8 cellular contexts compared by ENCODE assay signal in the genomic region with DNA sequence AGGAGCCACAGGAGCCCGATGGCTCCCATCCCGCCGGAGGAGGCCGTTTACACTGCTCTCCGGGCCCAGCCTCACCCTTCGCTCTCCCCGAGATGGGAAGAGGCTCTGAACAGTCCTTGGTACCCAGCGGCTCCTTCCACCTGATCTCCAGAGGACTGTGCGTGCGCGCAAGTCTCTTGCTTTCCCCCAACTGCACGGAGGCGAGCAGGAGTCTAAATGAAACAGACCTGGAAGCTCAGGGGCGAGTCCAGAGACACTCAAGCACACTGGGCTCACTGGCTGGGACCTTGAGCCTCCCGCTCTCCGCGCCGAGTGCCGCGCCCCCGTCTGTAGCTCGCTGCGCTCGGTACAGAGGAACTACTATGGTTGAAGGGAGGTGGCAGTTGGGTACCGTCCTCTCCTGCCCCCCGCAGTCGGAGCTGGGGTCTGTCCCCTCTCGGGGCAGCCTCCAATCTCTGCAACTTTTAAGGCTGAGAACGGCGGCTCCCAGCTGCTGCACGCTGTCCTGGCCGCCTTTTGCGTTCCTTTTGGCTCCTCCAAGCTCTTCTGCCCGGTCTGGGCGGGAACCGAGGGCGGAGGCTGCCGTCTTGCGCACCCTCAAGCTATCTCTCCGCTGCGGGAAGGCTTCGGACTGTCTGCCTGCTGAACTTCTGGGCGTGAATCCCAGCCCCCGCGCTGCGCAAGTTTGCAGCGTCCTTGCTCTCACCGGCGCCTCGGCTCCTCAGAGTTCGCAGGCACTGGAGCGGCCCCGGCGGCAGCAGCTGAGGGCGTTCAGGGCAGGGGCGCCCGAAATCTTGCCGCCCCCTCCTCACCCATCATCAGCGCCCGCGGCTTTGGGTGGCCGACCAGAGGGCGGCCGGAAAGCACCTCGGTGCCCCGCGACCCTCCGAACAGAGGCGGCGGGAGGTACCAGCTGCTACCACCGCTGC. TPM values are rescaled to one million over a fixed set of nuclear protein-coding genes. Genes with fewer than 3 reads are reported as not detected.
DNase-seq lines count a peak whose midpoint lies in the region; ATAC-seq, FAIRE-seq and TF ChIP-seq lines count a peak whose summit lies in the region.

No MANE protein-coding gene starts in this region.

- BruUV-seq in IMR-90 (replicated peaks; lab: Mats Ljungman, UMichigan) = no TSS peak

- no peak overlapping the region for H2BK15ac ChIP-seq in IMR-90 (ENCODE audit: low read depth, low read length)

- no peak overlapping the region for H3K23ac ChIP-seq in IMR-90 (ENCODE audit: low read depth, low read length)

- no peaks in the 10 kb centered on the region for H3K79me1 ChIP-seq in IMR-90 (ENCODE audit: low read depth in 1 of 2, low read length in 2 of 2)

- H3K27ac ChIP-seq in IMR-90 (ENCODE audit: insufficient read depth, low read length) = no peak overlapping the region
- H3K27ac ChIP-seq in brain microvascular endothelial cell = no peak overlapping the region
- no peak overlapping the region for H3K27ac ChIP-seq in liver (ENCODE audit: low read depth in 1 of 2, low read length in 2 of 2)
- no peak overlapping the region for H3K27ac ChIP-seq in suprapubic skin
- no peak overlapping the region for H3K27ac ChIP-seq in small intestine (ENCODE audit: low read depth in 1 of 2, low read length in 1 of 2)

- no peak overlapping the region for H4K8ac ChIP-seq in IMR-90 (ENCODE audit: low read depth in 2 of 2, low read length in 2 of 2)

- no peaks in the 10 kb centered on the region for H4K20me1 ChIP-seq in IMR-90 (ENCODE audit: insufficient read depth, low read length)

- POLR2A ChIA-PET in IMR-90 (lab: Charles Lee; ENCODE audit: unreplicated experiment) = no interaction called here

- H3K18ac ChIP-seq in IMR-90 (ENCODE audit: low read depth, low read length) = no peak overlapping the region

- intact Hi-C loops in IMR-90 (cut with micrococcal nuclease) = loop anchor here (5.0 to 10.0 kb wide), 2 partner anchors 626 to 964 kb away; no protein-coding TSS in a partner anchor

- TF ChIP-seq RAD21 in IMR-90 (IDR thresholded peaks at IDR 0.05; ENCODE audit: low read length) (no peak), liver (IDR thresholded peaks at IDR 0.05) (no peak)

- in situ Hi-C loops in IMR-90 (cut with MboI; ENCODE audit: low sequenced_read_pairs) (loop anchor here (10.0 kb wide), 1 partner anchor 194 kb away; no protein-coding TSS in a partner anchor), brain microvascular endothelial cell (cut with HindIII; ENCODE audit: low pct_ligation_motif_present, low sequenced_read_pairs) (no loop called here)

- no peak overlapping the region for H2BK120ac ChIP-seq in IMR-90 (ENCODE audit: low read depth, low read length)

- dilution Hi-C loops in IMR-90 (cut with HindIII; ENCODE audit: low sequenced_read_pairs, unreplicated experiment) = no loop called here

- H3K36me3 ChIP-seq in IMR-90 (ENCODE audit: control insufficient read depth, insufficient read depth, low read length) (no peaks in the 10 kb centered on the region), brain microvascular endothelial cell (replicated peaks) (no peaks in the 10 kb centered on the region), liver (ENCODE audit: control insufficient read depth in 4 of 4, insufficient read depth in 3 of 4, low read depth in 1 of 4, low read length in 3 of 4) (no peaks in the 10 kb centered on the region), suprapubic skin (no peaks in the 10 kb centered on the region), small intestine (ENCODE audit: control insufficient read depth in 2 of 2, insufficient read depth in 2 of 2, low read length in 2 of 2) (no peaks in the 10 kb centered on the region)

- no peak for TF ChIP-seq EP300 in suprapubic skin (IDR thresholded peaks at IDR 0.05)

- CTCF ChIA-PET in IMR-90 (lab: Yijun Ruan, JAX) = no interaction called here

- H3K27me3 ChIP-seq in IMR-90 (ENCODE audit: control insufficient read depth, insufficient read depth, low read length) (peaks cover 28% of the 10 kb centered on the region), brain microvascular endothelial cell (replicated peaks) (peaks cover 33% of the 10 kb centered on the region), liver (ENCODE audit: control insufficient read depth in 4 of 4, insufficient read depth in 4 of 4, low read length in 3 of 4) (peaks cover 6 to 20% (median 9%) of the 10 kb centered on the region in 4 donors), suprapubic skin (peaks cover 85% of the 10 kb centered on the region), small intestine (ENCODE audit: control insufficient read depth in 2 of 2, insufficient read depth in 2 of 2, low read length in 2 of 2) (peaks cover 5 to 34% of the 10 kb centered on the region in 2 donors)

- no peaks in the 10 kb centered on the region for H3K9me1 ChIP-seq in IMR-90 (ENCODE audit: insufficient read depth, low read length)

- H3K4me3 ChIP-seq in IMR-90 (ENCODE audit: insufficient read depth, low read depth, low read length) (0 out of 2 replicates have a peak overlapping the region, but pooled peaks have one; percentile 22), brain microvascular endothelial cell (ENCODE audit: low read depth, low read length) (peak overlapping the region; percentile 34), liver (ENCODE audit: low read depth in 1 of 3, low read length in 3 of 3) (peak overlapping the region in 2 of 3 donors; percentile 16 to 55), suprapubic skin (peak overlapping the region; percentile 43), small intestine (ENCODE audit: low read depth in 1 of 2, low read length in 2 of 2) (peak overlapping the region in 1 of 2 donors; percentile 29)

- FAIRE-seq in D721Med (lab: Jason Lieb, UNC) (no peak), small intestine (lab: Jason Lieb, UNC) (no peak)

- TF ChIP-seq CTCF in D721Med (IDR thresholded peaks at IDR 0.05; ENCODE audit: insufficient read depth, missing control alignments) (no peak), IMR-90 (conservative IDR thresholded peaks at IDR 0.05; ENCODE audit: low read depth, low read length) (no peak), brain microvascular endothelial cell (IDR thresholded peaks at IDR 0.05; ENCODE audit: low read depth, low read length, missing control alignments) (no peak), liver (IDR thresholded peaks at IDR 0.05; ENCODE audit: low read depth, low read length, missing input control) (no peak), suprapubic skin (IDR thresholded peaks at IDR 0.05) (no peak)

- H3K9ac ChIP-seq in IMR-90 (ENCODE audit: low read depth, low read length) (no peak overlapping the region), liver (ENCODE audit: low read depth in 1 of 2, low read length in 2 of 2) (no peak overlapping the region)

- no peak overlapping the region for H4K5ac ChIP-seq in IMR-90 (ENCODE audit: low read depth, low read length)

- ATAC-seq in IMR-90 (ENCODE audit: low read depth) (peak; percentile 41), GM21529 (IDR thresholded peaks at IDR 0.05; ENCODE audit: unreplicated experiment) (no peak)

- no peak overlapping the region for H3K4ac ChIP-seq in IMR-90 (ENCODE audit: low read depth, low read length)

- H3K9me3 ChIP-seq in IMR-90 (ENCODE audit: control insufficient read depth, insufficient read depth, low read length) (no peaks in the 10 kb centered on the region), liver (ENCODE audit: control insufficient read depth in 4 of 4, low read length in 3 of 4) (no peaks in the 10 kb centered on the region), suprapubic skin (no peaks in the 10 kb centered on the region), small intestine (ENCODE audit: control insufficient read depth, low read depth) (no peaks in the 10 kb centered on the region)

- DNase-seq in D721Med (ENCODE audit: insufficient read length, low spot score) = peak; percentile 22
- peak; percentile 5 for DNase-seq in IMR-90
- no peak for DNase-seq in brain microvascular endothelial cell
- no peak for DNase-seq in suprapubic skin (ENCODE audit: low spot score in 2 of 2)
- DNase-seq in small intestine = no peak
- no peak for DNase-seq in NCI-H2107 (lab: John Stamatoyannopoulos, UW)

- 4% methylated on average over 34 of the region's 71 CpGs; no CpG with 5 or more reads in 1 of the 2 experiments for WGBS in IMR-90 (ENCODE audit: extremely low coverage in 2 of 2, insufficient read length in 1 of 2), 2 experiments
- 6% methylated on average over 71 of the region's 71 CpGs for WGBS in liver
- WGBS in suprapubic skin = 4% methylated on average over 22 of the region's 71 CpGs
- 2 to 9% (median 6%) methylated on average over 54 to 71 of the region's 71 CpGs for WGBS in small intestine, 3 donors

- no peak overlapping the region for H2BK5ac ChIP-seq in IMR-90 (ENCODE audit: low read depth, low read length, poor library complexity, severe bottlenecking)

- H3K4me1 ChIP-seq in IMR-90 (ENCODE audit: control insufficient read depth, insufficient read depth, low read length) = no peaks in the 10 kb centered on the region
- peaks cover 10 to 16% (median 12%) of the 10 kb centered on the region in 4 donors for H3K4me1 ChIP-seq in liver (ENCODE audit: control insufficient read depth in 4 of 4, insufficient read depth in 4 of 4, low read length in 3 of 4)
- peaks cover 25% of the 10 kb centered on the region for H3K4me1 ChIP-seq in suprapubic skin
- peaks cover 4 to 6% of the 10 kb centered on the region in 2 donors for H3K4me1 ChIP-seq in small intestine (ENCODE audit: control insufficient read depth in 2 of 2, insufficient read depth in 1 of 2, low read depth in 1 of 2, low read length in 1 of 2)

- no peak overlapping the region for H4K91ac ChIP-seq in IMR-90 (ENCODE audit: insufficient read depth, low read depth, low read length)

- H2BK20ac ChIP-seq in IMR-90 (ENCODE audit: low read depth, low read length) = no peak overlapping the region

- H2AK9ac ChIP-seq in IMR-90 (replicated peaks; ENCODE audit: low read depth, low read length, poor library complexity) = no peak overlapping the region

- H3K56ac ChIP-seq in IMR-90 (ENCODE audit: extremely low read depth, insufficient read depth, low read length) = no peak overlapping the region

- no peak overlapping the region for H3K14ac ChIP-seq in IMR-90 (replicated peaks; ENCODE audit: low read depth, low read length)

- TF ChIP-seq POLR2A in IMR-90 (IDR thresholded peaks at IDR 0.05; ENCODE audit: low read depth, low read length) (no peak), suprapubic skin (IDR thresholded peaks at IDR 0.05) (no peak)

- H2AK5ac ChIP-seq in IMR-90 (ENCODE audit: low read depth, low read length) = no peak overlapping the region

- H2AFZ ChIP-seq in IMR-90 (replicated peaks; ENCODE audit: low read length, poor library complexity) = peak overlapping the region; percentile 40

- peak overlapping the region; percentile 50; the same call in 1 of the 2 replicates for H3K4me2 ChIP-seq in IMR-90 (ENCODE audit: low read depth, low read length)

TF ChIP-seq in IMR-90, 13 proteins besides CTCF, POLR2A, EP300 and RAD21 (continues in another document):
- no peak for TF ChIP-seq CEBPB (IDR thresholded peaks at IDR 0.05; ENCODE audit: low read depth, low read length)

RNA-seq across cellular contexts. Expression of gene ALK, which starts 0.5 kb away (rescaled TPM):
- not detected in 2 replicates for total RNA-seq in IMR-90 (2012; rRNA removed)
- not detected in 2 replicates for polyA plus RNA-seq in IMR-90 (2012; rRNA removed)
- polyA plus RNA-seq in IMR-90 (2012; cell fraction: cytosol; rRNA removed) = not detected in 2 replicates
- polyA plus RNA-seq in IMR-90 (2012; cell fraction: nucleus; rRNA removed; ENCODE audit: low replicate concordance) = not detected in 2 replicates
- total RNA-seq in liver = under 1 TPM in 1 of 2 donors, not detected in 1; under 0.01 TPM
- not detected for polyA plus RNA-seq in liver
- under 1 TPM in 2 of 4 donors, not detected in 2; 0.32 to 0.42 TPM for total RNA-seq in suprapubic skin
- polyA plus RNA-seq in small intestine = under 1 TPM in 1 of 3 donors, not detected in 2; 0.98 TPM

Comparison
In these comparisons a context has a peak if more than half of its experiments do, and no peak if none do; other contexts are left out.
1. DNase-seq: peak in D721Med (single experiment) and IMR-90 (single experiment); none in brain microvascular endothelial cell (single experiment), suprapubic skin (0 of 2), small intestine (single experiment) and NCI-H2107 (single experiment).